ENCODE assay signal across 2 cellular contexts in the genomic region with DNA sequence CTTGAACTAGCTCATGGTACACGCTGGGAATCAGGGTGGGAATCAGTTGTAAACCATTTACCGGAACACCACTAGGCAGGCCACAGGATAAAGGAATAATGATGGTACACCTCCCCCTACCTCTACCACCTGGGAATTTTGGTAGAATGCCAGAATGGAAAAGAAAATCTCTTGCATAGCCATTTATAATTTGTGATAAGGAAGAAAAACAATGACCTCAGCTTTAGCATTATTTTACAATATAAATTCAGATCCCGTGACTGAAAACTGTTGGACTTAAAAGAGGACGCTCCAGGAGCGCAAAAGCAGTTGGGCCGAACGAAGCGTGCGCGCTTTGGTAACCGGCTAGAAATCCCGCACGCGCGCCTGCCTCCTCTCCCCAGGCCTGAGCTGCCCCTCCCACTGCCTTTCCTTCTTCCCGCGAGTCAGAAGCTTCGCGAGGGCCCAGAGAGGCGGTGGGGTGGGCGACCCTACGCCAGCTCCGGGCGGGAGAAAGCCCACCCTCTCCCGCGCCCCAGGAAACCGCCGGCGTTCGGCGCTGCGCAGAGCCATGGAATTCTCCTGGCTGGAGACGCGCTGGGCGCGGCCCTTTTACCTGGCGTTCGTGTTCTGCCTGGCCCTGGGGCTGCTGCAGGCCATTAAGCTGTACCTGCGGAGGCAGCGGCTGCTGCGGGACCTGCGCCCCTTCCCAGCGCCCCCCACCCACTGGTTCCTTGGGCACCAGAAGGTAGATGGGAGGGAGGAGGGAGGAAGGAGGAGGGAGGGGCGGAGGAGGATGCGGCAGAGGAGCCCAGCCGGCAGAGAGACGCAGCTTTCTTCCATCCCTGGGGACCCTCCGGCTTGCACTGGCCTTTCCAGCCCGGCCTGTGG.
TF ChIP-seq lines count a peak whose summit lies in the region.

A gene with protein sequence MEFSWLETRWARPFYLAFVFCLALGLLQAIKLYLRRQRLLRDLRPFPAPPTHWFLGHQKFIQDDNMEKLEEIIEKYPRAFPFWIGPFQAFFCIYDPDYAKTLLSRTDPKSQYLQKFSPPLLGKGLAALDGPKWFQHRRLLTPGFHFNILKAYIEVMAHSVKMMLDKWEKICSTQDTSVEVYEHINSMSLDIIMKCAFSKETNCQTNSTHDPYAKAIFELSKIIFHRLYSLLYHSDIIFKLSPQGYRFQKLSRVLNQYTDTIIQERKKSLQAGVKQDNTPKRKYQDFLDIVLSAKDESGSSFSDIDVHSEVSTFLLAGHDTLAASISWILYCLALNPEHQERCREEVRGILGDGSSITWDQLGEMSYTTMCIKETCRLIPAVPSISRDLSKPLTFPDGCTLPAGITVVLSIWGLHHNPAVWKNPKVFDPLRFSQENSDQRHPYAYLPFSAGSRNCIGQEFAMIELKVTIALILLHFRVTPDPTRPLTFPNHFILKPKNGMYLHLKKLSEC (plus strand): TSS at position 402 of the 870 bp plus-strand sequence. CDS start 149 bp downstream, at position 551.

TF ChIP-seq in GM23338, 12 proteins besides CTCF, POLR2A, EP300 and RAD21:
- TF ChIP-seq STAT1 (IDR thresholded peaks at IDR 0.05; ENCODE audit: unreplicated experiment) (no peak), NANOG (IDR thresholded peaks at IDR 0.05; ENCODE audit: borderline replicate concordance) (no peak), EZH2 (IDR thresholded peaks at IDR 0.05; ENCODE audit: low read depth, unreplicated experiment) (no peak), JUNB (IDR thresholded peaks at IDR 0.05; ENCODE audit: unreplicated experiment) (no peak), EZH2phosphoT487 (IDR thresholded peaks at IDR 0.05; ENCODE audit: unreplicated experiment) (no peak)
- TF ChIP-seq, protein P1, sequence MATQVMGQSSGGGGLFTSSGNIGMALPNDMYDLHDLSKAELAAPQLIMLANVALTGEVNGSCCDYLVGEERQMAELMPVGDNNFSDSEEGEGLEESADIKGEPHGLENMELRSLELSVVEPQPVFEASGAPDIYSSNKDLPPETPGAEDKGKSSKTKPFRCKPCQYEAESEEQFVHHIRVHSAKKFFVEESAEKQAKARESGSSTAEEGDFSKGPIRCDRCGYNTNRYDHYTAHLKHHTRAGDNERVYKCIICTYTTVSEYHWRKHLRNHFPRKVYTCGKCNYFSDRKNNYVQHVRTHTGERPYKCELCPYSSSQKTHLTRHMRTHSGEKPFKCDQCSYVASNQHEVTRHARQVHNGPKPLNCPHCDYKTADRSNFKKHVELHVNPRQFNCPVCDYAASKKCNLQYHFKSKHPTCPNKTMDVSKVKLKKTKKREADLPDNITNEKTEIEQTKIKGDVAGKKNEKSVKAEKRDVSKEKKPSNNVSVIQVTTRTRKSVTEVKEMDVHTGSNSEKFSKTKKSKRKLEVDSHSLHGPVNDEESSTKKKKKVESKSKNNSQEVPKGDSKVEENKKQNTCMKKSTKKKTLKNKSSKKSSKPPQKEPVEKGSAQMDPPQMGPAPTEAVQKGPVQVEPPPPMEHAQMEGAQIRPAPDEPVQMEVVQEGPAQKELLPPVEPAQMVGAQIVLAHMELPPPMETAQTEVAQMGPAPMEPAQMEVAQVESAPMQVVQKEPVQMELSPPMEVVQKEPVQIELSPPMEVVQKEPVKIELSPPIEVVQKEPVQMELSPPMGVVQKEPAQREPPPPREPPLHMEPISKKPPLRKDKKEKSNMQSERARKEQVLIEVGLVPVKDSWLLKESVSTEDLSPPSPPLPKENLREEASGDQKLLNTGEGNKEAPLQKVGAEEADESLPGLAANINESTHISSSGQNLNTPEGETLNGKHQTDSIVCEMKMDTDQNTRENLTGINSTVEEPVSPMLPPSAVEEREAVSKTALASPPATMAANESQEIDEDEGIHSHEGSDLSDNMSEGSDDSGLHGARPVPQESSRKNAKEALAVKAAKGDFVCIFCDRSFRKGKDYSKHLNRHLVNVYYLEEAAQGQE (IDR thresholded peaks at IDR 0.05; ENCODE audit: unreplicated experiment) = no peak
- TF ChIP-seq, protein P2, sequence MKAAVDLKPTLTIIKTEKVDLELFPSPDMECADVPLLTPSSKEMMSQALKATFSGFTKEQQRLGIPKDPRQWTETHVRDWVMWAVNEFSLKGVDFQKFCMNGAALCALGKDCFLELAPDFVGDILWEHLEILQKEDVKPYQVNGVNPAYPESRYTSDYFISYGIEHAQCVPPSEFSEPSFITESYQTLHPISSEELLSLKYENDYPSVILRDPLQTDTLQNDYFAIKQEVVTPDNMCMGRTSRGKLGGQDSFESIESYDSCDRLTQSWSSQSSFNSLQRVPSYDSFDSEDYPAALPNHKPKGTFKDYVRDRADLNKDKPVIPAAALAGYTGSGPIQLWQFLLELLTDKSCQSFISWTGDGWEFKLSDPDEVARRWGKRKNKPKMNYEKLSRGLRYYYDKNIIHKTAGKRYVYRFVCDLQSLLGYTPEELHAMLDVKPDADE (IDR thresholded peaks at IDR 0.05) = no peak

TF ChIP-seq in K562, 482 proteins besides CTCF, POLR2A, EP300 and RAD21:
- TF ChIP-seq PCBP1 (IDR thresholded peaks at IDR 0.05; ENCODE audit: low read depth, low read length, poor library complexity, severe bottlenecking) = peak; percentile 40
- TF ChIP-seq ZSCAN32 (CRISPR knock-in tag; IDR thresholded peaks at IDR 0.05) = no peak
- 0 out of 2 replicates have a peak, but pooled peaks have one; percentile 37 for TF ChIP-seq ZNF263 (CRISPR knock-in tag; IDR thresholded peaks at IDR 0.05; ENCODE audit: borderline replicate concordance)
